Comparison of ENCODE assay signal across 8 cellular contexts in genomic region chr1:146938242-146938902, GRCh38. TPM values are rescaled to one million over a fixed set of nuclear protein-coding genes. Genes with fewer than 3 reads are reported as not detected.
A peak's percentile ranks its signal among the peaks of the same experiment; 100 is the strongest.
DNase-seq lines count a peak whose midpoint lies in the region; ATAC-seq, FAIRE-seq and TF ChIP-seq lines count a peak whose summit lies in the region.
"Not testable (repeated sequence)": the region's sequence is repeated elsewhere in the genome, so short reads cannot be mapped to it uniquely, and the experiment has no call there.

Gene NBPF12, plus strand, starts transcription at chr1:146938324. Its CDS starts 21,820 bp downstream, at chr1:146960144.

- peak; percentile 89 for ATAC-seq in HG02798 (IDR thresholded peaks at IDR 0.05; ENCODE audit: poor library complexity, unreplicated experiment)
- peak; percentile 90 to 94 (median 92) for ATAC-seq in T-cell (replicated peaks in 1 of 4)
- peak; percentile 99 for ATAC-seq in Right ventricle myocardium superior (ENCODE audit: poor library complexity)
- ATAC-seq in pancreas = peak; percentile 92 to 98 (median 94)

- not testable (repeated sequence) for H3K4me1 ChIP-seq in pancreas, testis

- H3K27ac Mint-ChIP-seq in T-cell = peak within 1 kb of the TSS; percentile 92 to 96
- H3K27ac Mint-ChIP-seq in activated naive CD8-positive, alpha-beta T cell treated with anti-CD3 and anti-CD28 coated beads for 36 hours = peak within 1 kb of the TSS; percentile 91

- not testable (repeated sequence) for TF ChIP-seq POLR2A in testis (IDR thresholded peaks at IDR 0.05)

- FAIRE-seq in pancreas (lab: Jason Lieb, UNC) = not testable (repeated sequence)

- H3K4me3 Mint-ChIP-seq in T-cell = peak within 1 kb of the TSS; percentile 87 to 95 (median 95)
- peak within 1 kb of the TSS; percentile 89 for H3K4me3 Mint-ChIP-seq in activated naive CD8-positive, alpha-beta T cell treated with anti-CD3 and anti-CD28 coated beads for 36 hours

- not testable (repeated sequence) for H3K36me3 ChIP-seq in pancreas; testis (ENCODE audit: low read depth, missing control alignments)

- WGBS in pancreas, 2 donors = 0% methylated on average over 46 to 55 of the region's 61 CpGs
- 0 to 1% methylated on average over 33 to 55 of the region's 61 CpGs for WGBS in testis, 2 donors

- intact Hi-C loops in Right ventricle myocardium superior (cut with DNase I); pancreas (cut with DNase I); testis (cut with DNase I; ENCODE audit: low total_unique reads): not testable (repeated sequence)

- peak within 1 kb of the TSS; percentile 77 to 91 (median 82) for H3K27ac ChIP-seq in pancreas
- H3K27ac ChIP-seq in testis = peak within 1 kb of the TSS; percentile 53 to 83

- H3K4me3 ChIP-seq in GM12865 (ENCODE audit: low read depth, low read length) (peak within 1 kb of the TSS; percentile 53), pancreas (peak within 1 kb of the TSS; percentile 57 to 72 (median 66)), testis (peak within 1 kb of the TSS; percentile 75 to 84)

- CTCF ChIA-PET in T-cell (lab: Charles Lee) = not testable (repeated sequence)

- not testable (repeated sequence) for TF ChIP-seq CTCF in GM12865 (IDR thresholded peaks at IDR 0.05; ENCODE audit: insufficient read depth, low read depth, low read length, missing control alignments); pancreas (IDR thresholded peaks at IDR 0.05); testis (IDR thresholded peaks at IDR 0.05)

- not testable (repeated sequence) for H3K9me3 ChIP-seq in pancreas, testis

- POLR2A ChIA-PET in T-cell (lab: Charles Lee) = not testable (repeated sequence)

- not testable (repeated sequence) for H3K9me3 Mint-ChIP-seq in T-cell; activated naive CD8-positive, alpha-beta T cell treated with anti-CD3 and anti-CD28 coated beads for 36 hours

- H3K4me1 Mint-ChIP-seq in T-cell = peaks cover 17 to 26% (median 18%) of the 10 kb centered on the region in 3 donors
- peaks cover 17% of the 10 kb centered on the region for H3K4me1 Mint-ChIP-seq in activated naive CD8-positive, alpha-beta T cell treated with anti-CD3 and anti-CD28 coated beads for 36 hours

- peak; percentile 88 for DNase-seq in GM12865 (ENCODE audit: low read depth)
- peak; percentile 1 for DNase-seq in NCI-H1436 treated with DMSO at 0.1 percent for 48 hours (lab: John Stamatoyannopoulos, UW)
- DNase-seq in T-cell = peak; percentile 49 to 84 (median 73)
- DNase-seq in activated naive CD8-positive, alpha-beta T cell treated with anti-CD3 and anti-CD28 coated beads for 36 hours = peak; percentile 90
- peak; percentile 91 for DNase-seq in Right ventricle myocardium superior
- DNase-seq in pancreas = peak; percentile 76 to 92 (median 84)
- DNase-seq in testis = peak; percentile 90

- H3K27me3 Mint-ChIP-seq in T-cell = not testable (repeated sequence)
- H3K27me3 Mint-ChIP-seq in activated naive CD8-positive, alpha-beta T cell treated with anti-CD3 and anti-CD28 coated beads for 36 hours = peaks cover 10% of the 10 kb centered on the region

- H3K27me3 ChIP-seq in pancreas, testis: not testable (repeated sequence)

- not testable (repeated sequence) for H3K36me3 Mint-ChIP-seq in T-cell; activated naive CD8-positive, alpha-beta T cell treated with anti-CD3 and anti-CD28 coated beads for 36 hours

RNA-seq across cellular contexts. Expression of gene NBPF12, which starts in this region (rescaled TPM):
- total RNA-seq in T-cell = 10 to 100 TPM; 23.8 to 29.4 (median 24.4) TPM
- total RNA-seq in activated naive CD8-positive, alpha-beta T cell treated with anti-CD3 and anti-CD28 coated beads for 36 hours = 1 to 10 TPM; 6.0 to 6.5 TPM
- 2.9 TPM for total RNA-seq in Right ventricle myocardium superior
- 10 to 100 TPM in 2 of 6 donors, 1 to 10 TPM in 4; 4.6 to 11.2 (median 6.4) TPM for total RNA-seq in pancreas
- 1 to 10 TPM; 9.2 to 9.5 TPM for polyA plus RNA-seq in pancreas
- 10 to 100 TPM; 19.8 to 24.9 TPM for total RNA-seq in testis
- 20.1 TPM for polyA plus RNA-seq in testis (ENCODE audit: insufficient read depth, low read depth, low replicate concordance)

Comparison
In these comparisons a context has a peak if more than half of its experiments do, and no peak if none do; other contexts are left out.
1. Peak in every context shown above with its lines: DNase-seq, ATAC-seq, H3K4me3 ChIP-seq and H3K27ac ChIP-seq.
2. DNase-seq: peak in every context shown above with its lines; median percentile 91 in Right ventricle myocardium superior; 90 in activated naive CD8-positive, alpha-beta T cell treated with anti-CD3 and anti-CD28 coated beads for 36 hours; 90 in testis; 88 in GM12865; 84 in pancreas; 73 in T-cell; 1 in NCI-H1436 treated with DMSO at 0.1 percent for 48 hours.